In the genomic region with DNA sequence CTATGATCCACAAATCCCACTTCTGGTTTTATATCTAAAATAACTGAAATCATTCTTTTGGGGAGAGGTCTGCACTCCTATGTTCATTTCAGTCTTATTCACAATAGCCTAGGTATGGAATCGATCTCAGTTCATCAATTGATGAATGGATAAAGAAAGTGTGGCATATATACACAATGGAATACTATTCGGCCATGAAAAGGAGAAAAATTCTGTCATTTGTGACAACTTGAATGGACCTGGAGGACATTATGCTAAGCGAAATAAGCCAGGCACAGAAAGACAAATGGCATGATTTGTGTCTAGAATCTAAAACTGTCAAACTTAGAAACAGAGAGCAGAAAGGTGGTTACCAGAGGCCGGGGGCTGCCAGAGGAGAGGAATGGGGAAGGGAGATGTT, we compare ENCODE assay signal across 43 cellular contexts. TPM values are rescaled to one million over a fixed set of nuclear protein-coding genes. Genes with fewer than 3 reads are reported as not detected.
"Had no signal": no experiment of that assay in that cellular context is flagged by ENCODE, and none has a peak within 500 bp of the region (broad histone marks: within the 10 kb centered on the region; RNA-seq: fewer than 3 reads in every experiment).

No MANE protein-coding gene starts in this region.

- H3K36me3 Mint-ChIP-seq: brain had no signal

- H3K4me1 ChIP-seq: adrenal gland, ascending aorta, body of pancreas, breast epithelium had no signal

- ATAC-seq: activated naive CD4-positive, alpha-beta T cell treated with anti-CD3 and anti-CD28 coated beads, Interleukin-2, amount 50 U/mL, for 72 hours; activated naive CD8-positive, alpha-beta T cell treated with anti-CD3 and anti-CD28 coated beads, Interleukin-2, amount 50 U/mL, for 24 hours; activated T-cell treated with anti-CD3 and anti-CD28 coated beads, Interleukin-2, amount 50 U/mL, for 4 hours; activated T-cell treated with anti-CD3 and anti-CD28 coated beads, Interleukin-2, amount 50 U/mL, for 72 hours; activated T-helper 17 cell treated with anti-CD3 and anti-CD28 coated beads, Interleukin-2, amount 50 U/mL, for 72 hours; body of pancreas had no signal

- H3K4me3 ChIP-seq: adrenal gland, ascending aorta, body of pancreas, breast epithelium, cardiac muscle cell had no signal

- H3K9me3 ChIP-seq: adrenal gland, ascending aorta had no signal

- DNase-seq: activated effector memory CD4-positive, alpha-beta T cell treated with anti-CD3 and anti-CD28 coated beads, Interleukin-2, amount 50 U/mL, for 16 hours; activated effector memory CD4-positive, alpha-beta T cell treated with Interleukin-2 at 50 U/mL for 16 hours; activated gamma-delta T cell; activated gamma-delta T cell treated with Interleukin-2 at 50 U/mL for 16 hours; activated naive CD4-positive, alpha-beta T cell; activated naive CD4-positive, alpha-beta T cell treated with anti-CD3 and anti-CD28 coated beads for 36 hours; activated naive CD4-positive, alpha-beta T cell treated with anti-CD3 and anti-CD28 coated beads, Interleukin-2, amount 10 ng/mL, durations not matched to agents 7 days and 5 days; activated naive CD4-positive, alpha-beta T cell treated with anti-CD3 and anti-CD28 coated beads, Interleukin-2, amount 50 U/mL, for 16 hours; activated naive CD4-positive, alpha-beta T cell treated with Interleukin-2 at 50 U/mL for 16 hours; activated naive CD8-positive, alpha-beta T cell treated with anti-CD3 and anti-CD28 coated beads for 36 hours; activated naive CD8-positive, alpha-beta T cell treated with anti-CD3 and anti-CD28 coated beads, Interleukin-2, amount 10 ng/mL, durations not matched to agents 7 days and 5 days; activated naive CD8-positive, alpha-beta T cell treated with anti-CD3 and anti-CD28 coated beads, Interleukin-2, amount 50 U/mL, for 24 hours; activated T-cell treated with anti-CD3 and anti-CD28 coated beads, Interleukin-2, amount 50 U/mL, for 24 hours; activated T-cell treated with anti-CD3 and anti-CD28 coated beads, Interleukin-2, amount 50 U/mL, for 4 hours; activated T-cell treated with anti-CD3 and anti-CD28 coated beads, Interleukin-2, amount 50 U/mL, for 48 hours; activated T-cell treated with anti-CD3 and anti-CD28 coated beads, Interleukin-2, amount 50 U/mL, for 72 hours; adrenal gland; amniotic stem cell; amygdala; anterior cingulate cortex; aorta; body of pancreas; brain microvascular endothelial cell; caudate nucleus; central memory CD4-positive, alpha-beta T cell; cerebellar nuclear complex had no signal

- H3K4me1 Mint-ChIP-seq: activated naive CD4-positive, alpha-beta T cell treated with anti-CD3 and anti-CD28 coated beads, Interleukin-2, amount 10 ng/mL, durations not matched to agents 7 days and 5 days; activated naive CD4-positive, alpha-beta T cell treated with anti-CD3 and anti-CD28 coated beads, Interleukin-2, amount 50 U/mL, for 24 hours; activated naive CD8-positive, alpha-beta T cell treated with anti-CD3 and anti-CD28 coated beads for 36 hours; activated naive CD8-positive, alpha-beta T cell treated with anti-CD3 and anti-CD28 coated beads, Interleukin-2, amount 10 ng/mL, durations not matched to agents 7 days and 5 days; activated naive CD8-positive, alpha-beta T cell treated with anti-CD3 and anti-CD28 coated beads, Interleukin-2, amount 50 U/mL, for 24 hours; activated T-helper 17 cell treated with anti-CD3 and anti-CD28 coated beads, Interleukin-2, amount 50 U/mL, for 72 hours; central memory CD8-positive, alpha-beta T cell had no signal

- H3K27me3 Mint-ChIP-seq: activated naive CD4-positive, alpha-beta T cell treated with anti-CD3 and anti-CD28 coated beads, Interleukin-2, amount 50 U/mL, for 24 hours; activated naive CD8-positive, alpha-beta T cell; activated naive CD8-positive, alpha-beta T cell treated with anti-CD3 and anti-CD28 coated beads for 36 hours; activated naive CD8-positive, alpha-beta T cell treated with anti-CD3 and anti-CD28 coated beads, Interleukin-2, amount 50 U/mL, for 24 hours; activated T-helper 17 cell treated with anti-CD3 and anti-CD28 coated beads, Interleukin-2, amount 50 U/mL, for 72 hours had no signal

- H3K36me3 ChIP-seq: adrenal gland, ascending aorta, brain microvascular endothelial cell, breast epithelium, cardiac muscle cell had no signal

- H3K27ac ChIP-seq: adrenal gland, ascending aorta, body of pancreas, brain microvascular endothelial cell, breast epithelium, cardiac muscle cell had no signal

- H3K27me3 ChIP-seq: ascending aorta, body of pancreas, brain microvascular endothelial cell, cardiac muscle cell had no signal

- FAIRE-seq: astrocyte, bronchial epithelial cell had no signal

- H3K27ac Mint-ChIP-seq: activated naive CD4-positive, alpha-beta T cell treated with anti-CD3 and anti-CD28 coated beads for 36 hours; activated naive CD4-positive, alpha-beta T cell treated with anti-CD3 and anti-CD28 coated beads, Interleukin-2, amount 10 ng/mL, durations not matched to agents 7 days and 5 days; activated naive CD4-positive, alpha-beta T cell treated with anti-CD3 and anti-CD28 coated beads, Interleukin-2, amount 50 U/mL, for 24 hours; activated naive CD4-positive, alpha-beta T cell treated with anti-CD3 and anti-CD28 coated beads, Interleukin-2, amount 50 U/mL, for 72 hours; activated naive CD8-positive, alpha-beta T cell; activated naive CD8-positive, alpha-beta T cell treated with anti-CD3 and anti-CD28 coated beads for 36 hours; activated naive CD8-positive, alpha-beta T cell treated with anti-CD3 and anti-CD28 coated beads, Interleukin-2, amount 10 ng/mL, durations not matched to agents 7 days and 5 days; activated naive CD8-positive, alpha-beta T cell treated with anti-CD3 and anti-CD28 coated beads, Interleukin-2, amount 50 U/mL, for 24 hours; activated T-cell treated with anti-CD3 and anti-CD28 coated beads, Interleukin-2, amount 50 U/mL, for 24 hours; activated T-cell treated with anti-CD3 and anti-CD28 coated beads, Interleukin-2, amount 50 U/mL, for 72 hours; activated T-helper 1 cell treated with anti-CD3 and anti-CD28 coated beads, Interleukin-12 subunit alpha, Interleukin-12 subunit beta, Interleukin-2, Interleukin-4 antibody, amounts not matched to agents 30 ng/mL and 10 ng/mL and 1 ng/mL, durations not matched to agents 14 hours and 24 hours and 36 hours; activated T-helper 17 cell treated with anti-CD3 and anti-CD28 coated beads, Interleukin-2, amount 50 U/mL, for 72 hours; activated T-helper 2 cell treated with anti-CD3 and anti-CD28 coated beads, Interferon-gamma antibody, Interleukin-2, Interleukin-4, amounts not matched to agents 10 μg/mL and 5 μg/mL and 100 μg/mL, durations not matched to agents 14 hours and 24 hours and 36 hours; brain had no signal

- H3K4me3 Mint-ChIP-seq: activated naive CD4-positive, alpha-beta T cell treated with anti-CD3 and anti-CD28 coated beads for 36 hours; activated naive CD4-positive, alpha-beta T cell treated with anti-CD3 and anti-CD28 coated beads, Interleukin-2, amount 10 ng/mL, durations not matched to agents 7 days and 5 days; activated naive CD4-positive, alpha-beta T cell treated with anti-CD3 and anti-CD28 coated beads, Interleukin-2, amount 50 U/mL, for 24 hours; activated naive CD8-positive, alpha-beta T cell; activated naive CD8-positive, alpha-beta T cell treated with anti-CD3 and anti-CD28 coated beads for 36 hours; activated naive CD8-positive, alpha-beta T cell treated with anti-CD3 and anti-CD28 coated beads, Interleukin-2, amount 10 ng/mL, durations not matched to agents 7 days and 5 days; activated naive CD8-positive, alpha-beta T cell treated with anti-CD3 and anti-CD28 coated beads, Interleukin-2, amount 50 U/mL, for 24 hours; activated T-cell treated with anti-CD3 and anti-CD28 coated beads, Interleukin-2, amount 50 U/mL, for 24 hours; activated T-cell treated with anti-CD3 and anti-CD28 coated beads, Interleukin-2, amount 50 U/mL, for 4 hours; activated T-cell treated with anti-CD3 and anti-CD28 coated beads, Interleukin-2, amount 50 U/mL, for 72 hours; activated T-helper 1 cell treated with anti-CD3 and anti-CD28 coated beads, Interleukin-12 subunit alpha, Interleukin-12 subunit beta, Interleukin-2, Interleukin-4 antibody, amounts not matched to agents 30 ng/mL and 10 ng/mL and 1 ng/mL, durations not matched to agents 14 hours and 24 hours and 36 hours; activated T-helper 17 cell treated with anti-CD3 and anti-CD28 coated beads, Interleukin-2, amount 50 U/mL, for 72 hours; central memory CD8-positive, alpha-beta T cell had no signal

RNA-seq across cellular contexts. Expression of a gene that starts 5.4 kb away (rescaled TPM):
- total RNA-seq: activated naive CD4-positive, alpha-beta T cell treated with anti-CD3 and anti-CD28 coated beads for 36 hours; activated naive CD4-positive, alpha-beta T cell treated with anti-CD3 and anti-CD28 coated beads, Interleukin-2, amount 50 U/mL, for 72 hours; activated naive CD8-positive, alpha-beta T cell treated with anti-CD3 and anti-CD28 coated beads for 36 hours; activated naive CD8-positive, alpha-beta T cell treated with anti-CD3 and anti-CD28 coated beads, Interleukin-2, amount 10 ng/mL, durations not matched to agents 7 days and 5 days; activated T-cell treated with anti-CD3 and anti-CD28 coated beads, Interleukin-2, amount 50 U/mL, for 4 hours; activated T-cell treated with anti-CD3 and anti-CD28 coated beads, Interleukin-2, amount 50 U/mL, for 72 hours; activated T-helper 1 cell treated with anti-CD3 and anti-CD28 coated beads, Interleukin-12 subunit alpha, Interleukin-12 subunit beta, Interleukin-2, Interleukin-4 antibody, amounts not matched to agents 30 ng/mL and 10 ng/mL and 1 ng/mL, durations not matched to agents 14 hours and 24 hours and 36 hours; activated T-helper 17 cell treated with anti-CD3 and anti-CD28 coated beads, Interleukin-2, amount 50 U/mL, for 72 hours; activated T-helper 2 cell treated with anti-CD3 and anti-CD28 coated beads, Interferon-gamma antibody, Interleukin-2, Interleukin-4, amounts not matched to agents 10 μg/mL and 5 μg/mL and 100 μg/mL, durations not matched to agents 14 hours and 24 hours and 36 hours; adrenal gland; aorta; ascending aorta; astrocyte; body of pancreas; breast epithelium; bronchial epithelial cell; cardiac muscle cell; cardiac septum; cerebellum; chondrocyte had no signal
- polyA plus RNA-seq: adipose tissue, adrenal gland, aorta, cardiac muscle cell had no signal

RNA-seq across cellular contexts. Expression of a gene that starts 6.1 kb away (rescaled TPM):
- total RNA-seq: activated naive CD4-positive, alpha-beta T cell treated with anti-CD3 and anti-CD28 coated beads for 36 hours; activated naive CD4-positive, alpha-beta T cell treated with anti-CD3 and anti-CD28 coated beads, Interleukin-2, amount 50 U/mL, for 72 hours; activated naive CD8-positive, alpha-beta T cell treated with anti-CD3 and anti-CD28 coated beads for 36 hours; activated naive CD8-positive, alpha-beta T cell treated with anti-CD3 and anti-CD28 coated beads, Interleukin-2, amount 10 ng/mL, durations not matched to agents 7 days and 5 days; activated T-cell treated with anti-CD3 and anti-CD28 coated beads, Interleukin-2, amount 50 U/mL, for 4 hours; activated T-cell treated with anti-CD3 and anti-CD28 coated beads, Interleukin-2, amount 50 U/mL, for 72 hours; activated T-helper 1 cell treated with anti-CD3 and anti-CD28 coated beads, Interleukin-12 subunit alpha, Interleukin-12 subunit beta, Interleukin-2, Interleukin-4 antibody, amounts not matched to agents 30 ng/mL and 10 ng/mL and 1 ng/mL, durations not matched to agents 14 hours and 24 hours and 36 hours; activated T-helper 17 cell treated with anti-CD3 and anti-CD28 coated beads, Interleukin-2, amount 50 U/mL, for 72 hours; activated T-helper 2 cell treated with anti-CD3 and anti-CD28 coated beads, Interferon-gamma antibody, Interleukin-2, Interleukin-4, amounts not matched to agents 10 μg/mL and 5 μg/mL and 100 μg/mL, durations not matched to agents 14 hours and 24 hours and 36 hours; adrenal gland; aorta; ascending aorta; astrocyte; body of pancreas; breast epithelium; bronchial epithelial cell; cardiac muscle cell; cardiac septum; cerebellum; chondrocyte had no signal
- polyA plus RNA-seq: adipose tissue, adrenal gland, aorta, cardiac muscle cell had no signal

RNA-seq across cellular contexts. Expression of a gene that starts 14.2 kb away (rescaled TPM):
- total RNA-seq: activated naive CD4-positive, alpha-beta T cell treated with anti-CD3 and anti-CD28 coated beads for 36 hours; activated naive CD4-positive, alpha-beta T cell treated with anti-CD3 and anti-CD28 coated beads, Interleukin-2, amount 50 U/mL, for 72 hours; activated naive CD8-positive, alpha-beta T cell treated with anti-CD3 and anti-CD28 coated beads for 36 hours; activated naive CD8-positive, alpha-beta T cell treated with anti-CD3 and anti-CD28 coated beads, Interleukin-2, amount 10 ng/mL, durations not matched to agents 7 days and 5 days; activated T-cell treated with anti-CD3 and anti-CD28 coated beads, Interleukin-2, amount 50 U/mL, for 4 hours; activated T-cell treated with anti-CD3 and anti-CD28 coated beads, Interleukin-2, amount 50 U/mL, for 72 hours; activated T-helper 1 cell treated with anti-CD3 and anti-CD28 coated beads, Interleukin-12 subunit alpha, Interleukin-12 subunit beta, Interleukin-2, Interleukin-4 antibody, amounts not matched to agents 30 ng/mL and 10 ng/mL and 1 ng/mL, durations not matched to agents 14 hours and 24 hours and 36 hours; activated T-helper 17 cell treated with anti-CD3 and anti-CD28 coated beads, Interleukin-2, amount 50 U/mL, for 72 hours; activated T-helper 2 cell treated with anti-CD3 and anti-CD28 coated beads, Interferon-gamma antibody, Interleukin-2, Interleukin-4, amounts not matched to agents 10 μg/mL and 5 μg/mL and 100 μg/mL, durations not matched to agents 14 hours and 24 hours and 36 hours; adrenal gland; aorta; ascending aorta; astrocyte; body of pancreas; breast epithelium; bronchial epithelial cell; cardiac muscle cell; cardiac septum; cerebellum; chondrocyte had no signal
- polyA plus RNA-seq: adipose tissue, adrenal gland, aorta had no signal

RNA-seq across cellular contexts. Expression of a gene that starts 20.4 kb away (rescaled TPM):
- total RNA-seq: activated naive CD4-positive, alpha-beta T cell treated with anti-CD3 and anti-CD28 coated beads for 36 hours; activated naive CD4-positive, alpha-beta T cell treated with anti-CD3 and anti-CD28 coated beads, Interleukin-2, amount 50 U/mL, for 72 hours; activated naive CD8-positive, alpha-beta T cell treated with anti-CD3 and anti-CD28 coated beads for 36 hours; activated naive CD8-positive, alpha-beta T cell treated with anti-CD3 and anti-CD28 coated beads, Interleukin-2, amount 10 ng/mL, durations not matched to agents 7 days and 5 days; activated T-cell treated with anti-CD3 and anti-CD28 coated beads, Interleukin-2, amount 50 U/mL, for 4 hours; activated T-cell treated with anti-CD3 and anti-CD28 coated beads, Interleukin-2, amount 50 U/mL, for 72 hours; activated T-helper 1 cell treated with anti-CD3 and anti-CD28 coated beads, Interleukin-12 subunit alpha, Interleukin-12 subunit beta, Interleukin-2, Interleukin-4 antibody, amounts not matched to agents 30 ng/mL and 10 ng/mL and 1 ng/mL, durations not matched to agents 14 hours and 24 hours and 36 hours; activated T-helper 17 cell treated with anti-CD3 and anti-CD28 coated beads, Interleukin-2, amount 50 U/mL, for 72 hours; activated T-helper 2 cell treated with anti-CD3 and anti-CD28 coated beads, Interferon-gamma antibody, Interleukin-2, Interleukin-4, amounts not matched to agents 10 μg/mL and 5 μg/mL and 100 μg/mL, durations not matched to agents 14 hours and 24 hours and 36 hours; adrenal gland; aorta; ascending aorta; astrocyte; body of pancreas; breast epithelium; bronchial epithelial cell; cardiac muscle cell; cardiac septum; cerebellum; chondrocyte had no signal
- polyA plus RNA-seq: adipose tissue, adrenal gland, aorta, cardiac muscle cell had no signal

RNA-seq across cellular contexts. Expression of a gene that starts 26.1 kb away (rescaled TPM):
- total RNA-seq: activated naive CD4-positive, alpha-beta T cell treated with anti-CD3 and anti-CD28 coated beads for 36 hours; activated naive CD4-positive, alpha-beta T cell treated with anti-CD3 and anti-CD28 coated beads, Interleukin-2, amount 50 U/mL, for 72 hours; activated naive CD8-positive, alpha-beta T cell treated with anti-CD3 and anti-CD28 coated beads for 36 hours; activated naive CD8-positive, alpha-beta T cell treated with anti-CD3 and anti-CD28 coated beads, Interleukin-2, amount 10 ng/mL, durations not matched to agents 7 days and 5 days; activated T-cell treated with anti-CD3 and anti-CD28 coated beads, Interleukin-2, amount 50 U/mL, for 4 hours; activated T-cell treated with anti-CD3 and anti-CD28 coated beads, Interleukin-2, amount 50 U/mL, for 72 hours; activated T-helper 1 cell treated with anti-CD3 and anti-CD28 coated beads, Interleukin-12 subunit alpha, Interleukin-12 subunit beta, Interleukin-2, Interleukin-4 antibody, amounts not matched to agents 30 ng/mL and 10 ng/mL and 1 ng/mL, durations not matched to agents 14 hours and 24 hours and 36 hours; activated T-helper 17 cell treated with anti-CD3 and anti-CD28 coated beads, Interleukin-2, amount 50 U/mL, for 72 hours; activated T-helper 2 cell treated with anti-CD3 and anti-CD28 coated beads, Interferon-gamma antibody, Interleukin-2, Interleukin-4, amounts not matched to agents 10 μg/mL and 5 μg/mL and 100 μg/mL, durations not matched to agents 14 hours and 24 hours and 36 hours; adrenal gland; aorta; ascending aorta; astrocyte; body of pancreas; breast epithelium; bronchial epithelial cell; cardiac muscle cell; cardiac septum; cerebellum; chondrocyte had no signal
- polyA plus RNA-seq: adipose tissue, adrenal gland, aorta, cardiac muscle cell had no signal
